1 cellular context compared by ENCODE assay signal in the genomic region with DNA sequence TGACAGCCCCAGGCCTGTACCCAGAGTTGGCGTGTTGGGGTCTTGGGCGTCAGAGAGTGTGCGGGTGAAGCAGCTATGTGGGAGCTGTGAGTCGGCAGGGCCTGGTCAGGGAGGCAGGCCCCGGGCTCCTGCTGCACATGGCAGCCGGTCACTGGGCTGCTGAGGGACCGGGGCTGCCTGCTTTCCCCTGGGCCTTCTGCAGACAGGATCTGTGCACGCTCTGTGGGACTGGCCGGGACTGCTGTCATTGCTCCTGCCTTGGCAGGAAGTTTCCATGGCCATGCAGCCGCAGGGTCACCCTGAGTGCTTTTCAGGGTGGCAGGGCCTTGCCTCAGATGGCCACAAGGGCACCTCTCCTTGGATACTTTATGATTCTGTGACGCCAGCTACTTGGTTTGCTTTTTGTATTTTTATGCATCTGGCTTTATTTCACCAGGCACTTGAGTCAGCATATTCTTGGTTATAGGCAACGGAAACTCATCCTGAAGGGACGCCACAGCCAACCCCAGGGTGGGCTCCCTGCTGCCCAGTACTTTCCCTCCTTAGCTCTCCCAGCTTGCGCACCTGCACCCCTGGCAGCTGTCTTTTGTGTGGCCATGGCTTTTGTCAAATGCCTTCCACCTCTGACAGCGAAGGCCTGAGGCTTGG.
A peak's percentile ranks its signal among the peaks of the same experiment; 100 is the strongest.
TF ChIP-seq lines count a peak whose summit lies in the region.

No MANE protein-coding gene starts in this region.

TF ChIP-seq in IMR-90, 13 proteins besides CTCF, POLR2A, EP300 and RAD21:
- 0 out of 2 replicates have a peak, but pooled peaks have one; percentile 34 for TF ChIP-seq MAFK (IDR thresholded peaks at IDR 0.05; ENCODE audit: low read depth, low read length)
- TF ChIP-seq, protein P1, sequence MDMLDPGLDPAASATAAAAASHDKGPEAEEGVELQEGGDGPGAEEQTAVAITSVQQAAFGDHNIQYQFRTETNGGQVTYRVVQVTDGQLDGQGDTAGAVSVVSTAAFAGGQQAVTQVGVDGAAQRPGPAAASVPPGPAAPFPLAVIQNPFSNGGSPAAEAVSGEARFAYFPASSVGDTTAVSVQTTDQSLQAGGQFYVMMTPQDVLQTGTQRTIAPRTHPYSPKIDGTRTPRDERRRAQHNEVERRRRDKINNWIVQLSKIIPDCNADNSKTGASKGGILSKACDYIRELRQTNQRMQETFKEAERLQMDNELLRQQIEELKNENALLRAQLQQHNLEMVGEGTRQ (IDR thresholded peaks at IDR 0.05; ENCODE audit: low read depth, low read length): no peak
TF ChIP-seq in IMR-90: peak in this region for 1.
